Comparison of ENCODE assay signal across 8 cellular contexts in the genomic region with DNA sequence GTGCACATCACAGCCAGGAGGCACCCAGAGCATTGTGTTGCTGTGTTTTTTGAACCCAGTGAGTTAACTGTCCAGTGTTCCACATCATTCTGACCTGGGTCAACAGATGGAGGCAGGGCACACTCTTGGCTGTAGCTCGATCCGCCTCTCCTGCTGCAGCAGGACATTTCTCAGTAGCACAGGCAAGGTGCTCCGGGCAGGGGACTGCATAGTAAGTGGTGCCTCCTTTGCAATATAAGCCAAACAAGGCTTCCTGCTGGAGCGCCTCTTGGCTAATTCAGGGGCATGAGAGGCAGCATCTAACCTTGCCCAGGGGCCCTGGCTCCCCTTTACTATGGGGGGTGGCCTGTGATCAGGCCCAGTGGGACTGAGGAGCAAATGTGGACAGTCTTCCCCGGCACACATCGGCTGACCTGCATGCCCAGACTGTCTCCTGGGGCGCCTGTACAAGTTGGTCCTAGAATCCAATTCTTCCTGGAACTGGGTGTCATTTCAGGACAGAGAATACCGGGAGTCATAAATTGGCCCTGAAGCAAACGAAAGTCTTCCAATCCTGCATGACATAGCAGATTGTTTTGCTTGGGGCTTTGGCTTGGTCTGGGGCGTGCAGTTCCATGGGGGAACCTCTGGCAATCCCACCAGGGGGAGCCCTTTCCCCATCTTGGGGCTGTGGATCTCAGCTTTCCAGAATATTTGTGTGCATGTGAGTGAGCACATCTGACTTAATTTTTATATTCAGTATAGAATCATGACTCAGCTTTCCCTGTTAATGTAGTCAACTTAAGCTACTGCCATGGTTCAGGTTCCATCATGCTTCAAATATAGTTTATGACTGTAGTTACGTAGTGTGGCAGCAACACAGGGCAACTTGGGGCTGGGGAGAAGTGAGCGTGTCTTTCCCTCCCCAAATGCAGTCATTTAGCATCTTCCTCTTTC. TPM values are rescaled to one million over a fixed set of nuclear protein-coding genes. Genes with fewer than 3 reads are reported as not detected.
DNase-seq lines count a peak whose midpoint lies in the region; ATAC-seq and TF ChIP-seq lines count a peak whose summit lies in the region.

No MANE protein-coding gene starts in this region.

- no peaks in the 10 kb centered on the region for H3K36me3 ChIP-seq in smooth muscle cell (ENCODE audit: low read depth)

- ATAC-seq in GM18505 (IDR thresholded peaks at IDR 0.05; ENCODE audit: unreplicated experiment), result no peak

- H3K4me3 ChIP-seq in smooth muscle cell, result no peak overlapping the region

- H3K27ac ChIP-seq in caudate nucleus (ENCODE audit: low read depth, low read length), result peak overlapping the region; percentile 79
- no peak overlapping the region for H3K27ac ChIP-seq in smooth muscle cell (ENCODE audit: low read depth)

- TF ChIP-seq CTCF in smooth muscle cell (IDR thresholded peaks at IDR 0.05; ENCODE audit: borderline replicate concordance, insufficient read depth, poor library complexity, severe bottlenecking), result peak; percentile 90

- H3K27me3 ChIP-seq in smooth muscle cell (ENCODE audit: low read depth), result no peaks in the 10 kb centered on the region

- H3K79me2 ChIP-seq in smooth muscle cell (ENCODE audit: low read depth), result no peaks in the 10 kb centered on the region

- WGBS in smooth muscle cell (ENCODE audit: low lambda C conversion rate), result 61% methylated on average over 12 of the region's 12 CpGs

- H3K9me3 ChIP-seq in smooth muscle cell (replicated peaks; ENCODE audit: low read depth), result no peaks in the 10 kb centered on the region

- no peak overlapping the region for H3K9ac ChIP-seq in smooth muscle cell (ENCODE audit: low read depth)

- no peaks in the 10 kb centered on the region for H4K20me1 ChIP-seq in smooth muscle cell (ENCODE audit: low read depth)

- no peak overlapping the region for H3K4me2 ChIP-seq in smooth muscle cell

- H3K4me1 ChIP-seq in smooth muscle cell (ENCODE audit: low read depth), result peaks cover 4% of the 10 kb centered on the region

- DNase-seq in NCI-H1436 (lab: John Stamatoyannopoulos, UW) (peak; percentile 62), NCI-H1436 treated with DMSO at 0.1 percent for 48 hours (lab: John Stamatoyannopoulos, UW) (no peak), NCI-H2171 treated with DMSO at 0.1 percent for 48 hours (lab: John Stamatoyannopoulos, UW) (peak; percentile 71), caudate nucleus (lab: John Stamatoyannopoulos, UW) (peak in 60 of 61 donors; percentile 15 to 91 (median 70)), islet precursor cell (peak; percentile 88), smooth muscle cell (lab: John Stamatoyannopoulos, UW; ENCODE audit: unreplicated experiment) (peak; percentile 74)
- DNase-seq in activated CD4-positive, CD25-positive, alpha-beta regulatory T cell (lab: John Stamatoyannopoulos, UW), result peak; percentile 63 to 77 (median 70)

- H2AFZ ChIP-seq in smooth muscle cell (ENCODE audit: low read depth), result peak overlapping the region; percentile 40

- TF ChIP-seq POLR2A in GM18505 (IDR thresholded peaks at IDR 0.05; ENCODE audit: borderline replicate concordance, extremely low read depth, insufficient read depth, insufficient read length), result no peak

- peaks cover 4% of the 10 kb centered on the region for H3F3A ChIP-seq in smooth muscle cell (ENCODE audit: low read depth)

RNA-seq across cellular contexts. Expression of gene DDR1, which starts 56.0 kb away (rescaled TPM):
- 30.7 and 82.6 TPM in 2 replicates for total RNA-seq in smooth muscle cell
- 23.8 and 77.3 TPM in 2 replicates for polyA plus RNA-seq in smooth muscle cell
